ENCODE assay signal across 19 cellular contexts in the genomic region with DNA sequence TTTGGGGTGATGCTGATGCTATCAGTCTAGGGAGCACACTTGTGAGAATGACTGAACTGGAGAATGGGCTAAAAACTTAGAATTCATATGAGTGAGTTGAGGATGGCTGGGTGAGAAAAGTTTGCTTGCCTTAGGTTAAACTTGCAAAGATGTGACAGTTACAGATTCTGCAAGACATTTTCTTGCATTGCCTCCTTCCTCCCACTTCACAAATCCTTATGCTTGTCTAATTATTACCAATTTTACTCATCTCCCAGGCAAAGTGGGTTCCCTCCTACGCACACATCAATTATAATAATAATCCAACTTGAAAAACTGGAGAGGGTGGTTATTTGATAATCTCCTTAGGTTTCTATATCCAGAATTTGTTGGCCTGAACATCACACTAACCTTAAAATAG. TPM values are rescaled to one million over a fixed set of nuclear protein-coding genes. Genes with fewer than 3 reads are reported as not detected.
DNase-seq lines count a peak whose midpoint lies in the region; ATAC-seq and TF ChIP-seq lines count a peak whose summit lies in the region.
"Had no signal": no experiment of that assay in that cellular context is flagged by ENCODE, and none has a peak within 500 bp of the region (broad histone marks: within the 10 kb centered on the region; RNA-seq: fewer than 3 reads in every experiment).

No MANE protein-coding gene starts in this region.

- H3K36me3 Mint-ChIP-seq in activated B cell treated with CpG ODN at 0.5 μM for 24 hours (ENCODE audit: low read depth) (peaks cover 26% of the 10 kb centered on the region), endothelial cell (ENCODE audit: low read depth, unreplicated experiment) (no peaks in the 10 kb centered on the region)
- H3K36me3 Mint-ChIP-seq in activated CD4-positive, alpha-beta memory T cell treated with anti-CD3 and anti-CD28 coated beads for 36 hours = peaks cover 9% of the 10 kb centered on the region

- ATAC-seq in activated B cell treated with CpG ODN at 0.5 μM for 24 hours (ENCODE audit: low read depth) = no peak
- ATAC-seq: CD8-positive, alpha-beta T cell; GM23338; HCT116 had no signal

- H3K4me3 Mint-ChIP-seq in activated B cell treated with CpG ODN at 0.5 μM for 24 hours (no peak overlapping the region), endothelial cell (ENCODE audit: unreplicated experiment) (no peak overlapping the region)
- no peak overlapping the region for H3K4me3 Mint-ChIP-seq in activated CD4-positive, alpha-beta memory T cell treated with anti-CD3 and anti-CD28 coated beads for 36 hours
- H3K4me3 Mint-ChIP-seq: CD8-positive, alpha-beta T cell; GM23338; H9 had no signal

- no peak overlapping the region for H3K27ac ChIP-seq in OCI-LY3 (ENCODE audit: low read length)
- H3K27ac ChIP-seq: 22Rv1; BLaER1 treated with 17β-estradiol and CSF1 and Interleukin-3, amounts not matched to agents 10 nM and 100 nM had no signal

- H2AFZ ChIP-seq in OCI-LY3 (ENCODE audit: low read depth, low read length) = no peak overlapping the region
- H2AFZ ChIP-seq: GM23338 had no signal

- DNase-seq in NCI-H1105 treated with DMSO at 0.1 percent for 48 hours (lab: John Stamatoyannopoulos, UW) (peak; percentile 0), NCI-H1105 (lab: John Stamatoyannopoulos, UW) (no peak), activated B cell treated with CpG ODN at 0.5 μM for 24 hours (no peak), putamen (ENCODE audit: low spot score) (peak; percentile 70), endothelial cell (ENCODE audit: low spot score) (no peak)
- no peak for DNase-seq in activated T-cell treated with anti-CD3 and anti-CD28 coated beads, Interleukin-2, amount 50 U/mL, for 1 hour
- DNase-seq in activated CD4-positive, alpha-beta memory T cell treated with anti-CD3 and anti-CD28 coated beads for 36 hours = no peak
- DNase-seq: BE2C; CD8-positive, alpha-beta T cell; DMS 273 treated with DMSO at 0.1 percent for 48 hours; DMS79; EL; GDM1; H9 had no signal

- peaks cover 21% of the 10 kb centered on the region for H3K36me3 ChIP-seq in OCI-LY3 (replicated peaks; ENCODE audit: low read depth, low read length)
- H3K36me3 ChIP-seq: BE2C had no signal

- no peaks in the 10 kb centered on the region for H3K27me3 Mint-ChIP-seq in activated B cell treated with CpG ODN at 0.5 μM for 24 hours
- H3K27me3 Mint-ChIP-seq in endothelial cell (ENCODE audit: unreplicated experiment) = no peaks in the 10 kb centered on the region
- no peaks in the 10 kb centered on the region for H3K27me3 Mint-ChIP-seq in activated CD4-positive, alpha-beta memory T cell treated with anti-CD3 and anti-CD28 coated beads for 36 hours

- intact Hi-C loops in activated B cell treated with CpG ODN at 0.5 μM for 24 hours (cut with micrococcal nuclease) = loop anchor here (1.0 to 2.0 kb wide), 3 partner anchors 9 to 15 kb away; no protein-coding TSS in a partner anchor
- intact Hi-C loops in activated CD4-positive, alpha-beta memory T cell treated with anti-CD3 and anti-CD28 coated beads for 36 hours (cut with micrococcal nuclease) = no loop called here

- no peaks in the 10 kb centered on the region for H3K9me3 ChIP-seq in OCI-LY3 (ENCODE audit: insufficient read depth, low read length)
- H3K9me3 ChIP-seq: BE2C had no signal

- CTCF ChIA-PET in activated B cell treated with CpG ODN at 0.5 μM for 24 hours (lab: Charles Lee) = no interaction called here
- CTCF ChIA-PET in activated CD4-positive, alpha-beta memory T cell treated with anti-CD3 and anti-CD28 coated beads for 36 hours (lab: Charles Lee) = no interaction called here

- H3K4me1 Mint-ChIP-seq in activated B cell treated with CpG ODN at 0.5 μM for 24 hours (peaks cover 68% of the 10 kb centered on the region), endothelial cell (ENCODE audit: unreplicated experiment) (no peaks in the 10 kb centered on the region)
- H3K4me1 Mint-ChIP-seq in activated CD4-positive, alpha-beta memory T cell treated with anti-CD3 and anti-CD28 coated beads for 36 hours (ENCODE audit: low read depth) = peaks cover 49% of the 10 kb centered on the region

- H3K9me3 Mint-ChIP-seq in activated B cell treated with CpG ODN at 0.5 μM for 24 hours = no peaks in the 10 kb centered on the region
- H3K9me3 Mint-ChIP-seq in endothelial cell (ENCODE audit: unreplicated experiment) = no peaks in the 10 kb centered on the region
- H3K9me3 Mint-ChIP-seq in activated CD4-positive, alpha-beta memory T cell treated with anti-CD3 and anti-CD28 coated beads for 36 hours = no peaks in the 10 kb centered on the region
- H3K9me3 Mint-ChIP-seq: CD8-positive, alpha-beta T cell; GM23338; H9 had no signal

- peak overlapping the region; percentile 50 for H3K4me2 ChIP-seq in OCI-LY3 (ENCODE audit: low read length)
- H3K4me2 ChIP-seq: GM23338 had no signal

- POLR2A ChIA-PET in activated B cell treated with CpG ODN at 0.5 μM for 24 hours (lab: Charles Lee) = interaction anchor here (0.7 kb wide), 1 partner anchor 22 kb away, joined by 3 read pairs; no protein-coding TSS in a partner anchor
- POLR2A ChIA-PET in activated CD4-positive, alpha-beta memory T cell treated with anti-CD3 and anti-CD28 coated beads for 36 hours (lab: Charles Lee) = no interaction called here

- TF ChIP-seq CTCF in OCI-LY3 (IDR thresholded peaks at IDR 0.05; ENCODE audit: low read depth, low read length) (no peak), activated B cell treated with CpG ODN at 0.5 μM for 24 hours (IDR thresholded peaks at IDR 0.05) (no peak), endothelial cell (IDR thresholded peaks at IDR 0.05; ENCODE audit: unreplicated experiment) (no peak)

- H3K27ac Mint-ChIP-seq in activated B cell treated with CpG ODN at 0.5 μM for 24 hours (peak overlapping the region; percentile 68), endothelial cell (ENCODE audit: unreplicated experiment) (no peak overlapping the region)
- H3K27ac Mint-ChIP-seq in activated CD4-positive, alpha-beta memory T cell treated with anti-CD3 and anti-CD28 coated beads for 36 hours = no peak overlapping the region
- H3K27ac Mint-ChIP-seq: CD8-positive, alpha-beta T cell; H9 had no signal

- H3K27me3 ChIP-seq in OCI-LY3 (ENCODE audit: low read depth, low read length) = no peaks in the 10 kb centered on the region
- H3K27me3 ChIP-seq: BE2C; BLaER1 treated with 17β-estradiol and CSF1 and Interleukin-3, amounts not matched to agents 10 nM and 100 nM had no signal

- no peak overlapping the region for H3K4me3 ChIP-seq in OCI-LY3 (ENCODE audit: low read length)
- H3K4me3 ChIP-seq: BLaER1 treated with 17β-estradiol and CSF1 and Interleukin-3, amounts not matched to agents 10 nM and 100 nM; GM23338 had no signal

- H4K20me1 ChIP-seq in OCI-LY3 (ENCODE audit: insufficient read depth, low read length) = peaks cover 41% of the 10 kb centered on the region

- peaks cover 86% of the 10 kb centered on the region for H3K79me2 ChIP-seq in OCI-LY3 (ENCODE audit: low read length)

- H3K9ac ChIP-seq in OCI-LY3 (ENCODE audit: low read length) = no peak overlapping the region
- H3K9ac ChIP-seq: BLaER1 treated with 17β-estradiol and CSF1 and Interleukin-3, amounts not matched to agents 10 nM and 100 nM had no signal

- peaks cover 26% of the 10 kb centered on the region for H3K4me1 ChIP-seq in OCI-LY3 (ENCODE audit: low read length)

RNA-seq across cellular contexts. Expression of a gene that starts 50.9 kb away (rescaled TPM):
- total RNA-seq in activated B cell treated with CpG ODN at 0.5 μM for 24 hours (110 and 136 TPM in 2 replicates), endothelial cell (ENCODE audit: unreplicated experiment) (33.0 TPM)
- 10 to 100 TPM; 22.6 to 24.8 TPM for total RNA-seq in activated CD4-positive, alpha-beta memory T cell treated with anti-CD3 and anti-CD28 coated beads for 36 hours

Comparison
In these comparisons a context has a peak if more than half of its experiments do, and no peak if none do; other contexts are left out.
1. DNase-seq: peak in NCI-H1105 treated with DMSO at 0.1 percent for 48 hours (single experiment) and putamen (single experiment); none in NCI-H1105 (single experiment), activated B cell treated with CpG ODN at 0.5 μM for 24 hours (single experiment), endothelial cell (single experiment), activated T-cell treated with anti-CD3 and anti-CD28 coated beads, Interleukin-2, amount 50 U/mL, for 1 hour (single experiment) and activated CD4-positive, alpha-beta memory T cell treated with anti-CD3 and anti-CD28 coated beads for 36 hours (single experiment).